8 cellular contexts compared by ENCODE assay signal in genomic region chr5:171207256-171207866, GRCh38.
DNase-seq lines count a peak whose midpoint lies in the region; ATAC-seq and TF ChIP-seq lines count a peak whose summit lies in the region.

No MANE protein-coding gene starts in this region.

- ATAC-seq in GM19397 (IDR thresholded peaks at IDR 0.05; ENCODE audit: unreplicated experiment) (no peak), HG03135 (IDR thresholded peaks at IDR 0.05; ENCODE audit: unreplicated experiment) (no peak)

- H3K4me3 ChIP-seq in BE2C (ENCODE audit: low read depth, low read length) (no peak overlapping the region), GM12875 (ENCODE audit: low read depth, low read length) (no peak overlapping the region), astrocyte of the cerebellum (ENCODE audit: low read depth, low read length) (no peak overlapping the region)

- H3K4me1 ChIP-seq in BE2C: peaks cover 29% of the 10 kb centered on the region

- DNase-seq in BE2C: peak; percentile 26
- DNase-seq in NCI-H524 treated with DMSO at 0.1 percent for 48 hours (lab: John Stamatoyannopoulos, UW): peak; percentile 8
- DNase-seq in astrocyte of the cerebellum (ENCODE audit: low read depth): peak; percentile 18
- DNase-seq in kidney glomerular epithelial cell (lab: John Stamatoyannopoulos, UW): peak; percentile 61
- no peak for DNase-seq in cortex of kidney (lab: John Stamatoyannopoulos, UW)

- in situ Hi-C loops in astrocyte of the cerebellum (cut with HindIII; ENCODE audit: low sequenced_read_pairs): no loop called here

- no peaks in the 10 kb centered on the region for H3K27me3 ChIP-seq in BE2C

- H3K36me3 ChIP-seq in BE2C: no peaks in the 10 kb centered on the region

- H3K9me3 ChIP-seq in BE2C: no peaks in the 10 kb centered on the region

- peak; percentile 73 for TF ChIP-seq CTCF in BE2C (IDR thresholded peaks at IDR 0.05; ENCODE audit: low read depth, low read length)
- TF ChIP-seq CTCF in GM12875 (IDR thresholded peaks at IDR 0.05; ENCODE audit: borderline replicate concordance, insufficient read depth, low read depth, low read length): peak; percentile 31; the same call in 1 of the 2 replicates
- peak; percentile 66 for TF ChIP-seq CTCF in astrocyte of the cerebellum (IDR thresholded peaks at IDR 0.05; ENCODE audit: low read depth, low read length, missing control alignments)
